ENCODE assay signal across 8 cellular contexts in genomic region chr3:112333002-112333385, GRCh38. TPM values are rescaled to one million over a fixed set of nuclear protein-coding genes. Genes with fewer than 3 reads are reported as not detected.
DNase-seq lines count a peak whose midpoint lies in the region; ATAC-seq, FAIRE-seq and TF ChIP-seq lines count a peak whose summit lies in the region.

Gene CD200, plus strand, starts transcription at chr3:112333156. Its CDS starts 57 bp downstream, at chr3:112333213.

- H3K27ac ChIP-seq in endothelial cell of umbilical vein (ENCODE audit: insufficient read depth, low read depth, low read length): no peak within 1 kb of the TSS
- H3K27ac ChIP-seq in RWPE1: no peak within 1 kb of the TSS

- H3K27me3 ChIP-seq in endothelial cell of umbilical vein (ENCODE audit: control insufficient read depth in 2 of 2, insufficient read depth in 2 of 2, low read length in 2 of 2) (peaks cover 0 to 6% of the 10 kb centered on the region in 2 experiments), mucosa of stomach (ENCODE audit: control insufficient read depth, insufficient read depth, low read length) (peaks cover 15% of the 10 kb centered on the region)

- TF ChIP-seq CTCF in endothelial cell of umbilical vein (IDR thresholded peaks at IDR 0.05; ENCODE audit: extremely low read depth in 1 of 2, insufficient read depth in 1 of 2, low read depth in 1 of 2, low read length in 2 of 2) (no peak), RWPE1 (conservative IDR thresholded peaks at IDR 0.05; ENCODE audit: low read depth) (no peak)

- H3K9me3 ChIP-seq in endothelial cell of umbilical vein (replicated peaks; ENCODE audit: control insufficient read depth, insufficient read depth, low read length) (no peaks in the 10 kb centered on the region), mucosa of stomach (ENCODE audit: control insufficient read depth, low read length) (no peaks in the 10 kb centered on the region)

- DNase-seq in COLO668 (lab: John Stamatoyannopoulos, UW; ENCODE audit: unreplicated experiment) (peak; percentile 56), NCI-H2107 treated with DMSO at 0.1 percent for 48 hours (lab: John Stamatoyannopoulos, UW; ENCODE audit: unreplicated experiment) (peak; percentile 81), endothelial cell of umbilical vein (ENCODE audit: low read depth, low spot score) (peak; percentile 62), RWPE1 (ENCODE audit: low spot score) (no peak)
- peak; percentile 81 for DNase-seq in activated CD8-positive, alpha-beta memory T cell treated with anti-CD3 and anti-CD28 coated beads, Interleukin-2, amount 50 U/mL, for 48 hours
- DNase-seq in stimulated activated CD8-positive, alpha-beta memory T cell treated with anti-CD3 and anti-CD28 coated beads, Interleukin-7, amount 100 ng/mL, for 4 hours (ENCODE audit: low read depth in 2 of 2): peak; percentile 24 to 26

- peaks cover 8% of the 10 kb centered on the region for H3K4me1 ChIP-seq in endothelial cell of umbilical vein (ENCODE audit: control insufficient read depth, extremely low read depth, insufficient read depth, low read length)
- H3K4me1 ChIP-seq in mucosa of stomach (ENCODE audit: control insufficient read depth, insufficient read depth, low read length): no peaks in the 10 kb centered on the region

- FAIRE-seq in endothelial cell of umbilical vein (lab: Jason Lieb, UNC): peak; percentile 72

- H3K9me1 ChIP-seq in endothelial cell of umbilical vein (replicated peaks; ENCODE audit: control insufficient read depth, extremely low read depth, insufficient read depth, low read length): no peaks in the 10 kb centered on the region

- no peaks in the 10 kb centered on the region for H3K36me3 ChIP-seq in endothelial cell of umbilical vein (ENCODE audit: control insufficient read depth in 2 of 2, extremely low read depth in 1 of 2, insufficient read depth in 2 of 2, low read length in 2 of 2)
- no peaks in the 10 kb centered on the region for H3K36me3 ChIP-seq in mucosa of stomach (ENCODE audit: control insufficient read depth, insufficient read depth, low read length)

- peak within 1 kb of the TSS; percentile 28 to 59 (median 56) for H3K4me3 ChIP-seq in endothelial cell of umbilical vein (replicated peaks in 1 of 3; ENCODE audit: insufficient read depth in 1 of 3, low read depth in 1 of 3, low read length in 3 of 3)
- peak within 1 kb of the TSS; percentile 25 for H3K4me3 ChIP-seq in mucosa of stomach (ENCODE audit: low read length)

- H3K9ac ChIP-seq in endothelial cell of umbilical vein (replicated peaks; ENCODE audit: extremely low read depth, insufficient read depth, low read length) (peak within 1 kb of the TSS; percentile 58), mucosa of stomach (ENCODE audit: low read length) (peak within 1 kb of the TSS; percentile 70)

- no TSS peak for BruUV-seq in endothelial cell of umbilical vein (replicated peaks; lab: Mats Ljungman, UMichigan)

- ATAC-seq in GM21786 (IDR thresholded peaks at IDR 0.05; ENCODE audit: unreplicated experiment): peak; percentile 64

- intact Hi-C loops in endothelial cell of umbilical vein (cut with micrococcal nuclease): loop anchor here (1.0 to 2.0 kb wide), 2 partner anchors 22 to 58 kb away; no protein-coding TSS in a partner anchor

- CTCF ChIA-PET in endothelial cell of umbilical vein (lab: Charles Lee) (interaction anchor here (0.8 to 3.4 kb wide), 20 partner anchors 12 to 221 kb away, joined by 3 to 40 read pairs (median 6); partner anchors contain the start of gene SLC9C1), RWPE1 (lab: Yijun Ruan, JAX) (interaction anchor here (0.6 to 1.0 kb wide), 4 partner anchors 28 to 221 kb away, joined by 3 to 4 read pairs (median 3); partner anchors contain the start of gene SLC9C1)

- TF ChIP-seq POLR2A in endothelial cell of umbilical vein (IDR thresholded peaks at IDR 0.05; ENCODE audit: low read depth, low read length): no peak

- H4K20me1 ChIP-seq in endothelial cell of umbilical vein (replicated peaks; ENCODE audit: control insufficient read depth, extremely low read depth, insufficient read depth, low read length): no peaks in the 10 kb centered on the region

- no peaks in the 10 kb centered on the region for H3K79me2 ChIP-seq in endothelial cell of umbilical vein (ENCODE audit: control insufficient read depth, insufficient read depth, low read length)

- POLR2A ChIA-PET in endothelial cell of umbilical vein (lab: Charles Lee): interaction anchor here (0.7 to 1.8 kb wide), 5 partner anchors 17 to 62 kb away, joined by 3 to 8 read pairs (median 5); no protein-coding TSS in a partner anchor
- POLR2A ChIA-PET in RWPE1 (lab: Yijun Ruan, JAX; ENCODE audit: low non-redundant PET): no interaction called here

- peak within 1 kb of the TSS; percentile 75 for H3K4me2 ChIP-seq in endothelial cell of umbilical vein (ENCODE audit: insufficient read depth, low read length)

- H2AFZ ChIP-seq in endothelial cell of umbilical vein (ENCODE audit: low read depth, low read length): peak within 1 kb of the TSS; percentile 68

- dilution Hi-C loops in endothelial cell of umbilical vein (cut with MboI; ENCODE audit: extremely low pct_ligation_motif_present, low sequenced_read_pairs): no loop called here

TF ChIP-seq in endothelial cell of umbilical vein, 7 proteins besides CTCF, POLR2A, EP300 and RAD21:
- TF ChIP-seq GATA2 (IDR thresholded peaks at IDR 0.05; ENCODE audit: insufficient read depth, insufficient read length, low read depth, low read length) (no peak), POLR2AphosphoS5 (IDR thresholded peaks at IDR 0.05; ENCODE audit: insufficient read depth, low read depth, low read length) (no peak), MYC (IDR thresholded peaks at IDR 0.05; ENCODE audit: low read depth, low read length) (no peak), MAX (IDR thresholded peaks at IDR 0.05; ENCODE audit: insufficient read depth, insufficient read length) (no peak)

RNA-seq across cellular contexts. Expression of gene CD200, which starts in this region (rescaled TPM):
- 7.2 and 8.2 TPM in 2 replicates for total RNA-seq in endothelial cell of umbilical vein
- 6.9 and 8.1 TPM in 2 replicates for polyA plus RNA-seq in endothelial cell of umbilical vein
- 6.7 and 7.6 TPM in 2 replicates for polyA plus RNA-seq in endothelial cell of umbilical vein (2011; cell fraction: cytosol; rRNA removed)
- 9.5 and 9.8 TPM in 2 replicates for polyA plus RNA-seq in endothelial cell of umbilical vein (2011; cell fraction: nucleus; rRNA removed)
- 4.0 and 6.1 TPM in 2 replicates for polyA plus RNA-seq in endothelial cell of umbilical vein (2012)
- 8.7 and 10.5 TPM in 2 replicates for polyA minus RNA-seq in endothelial cell of umbilical vein
- not detected for polyA minus RNA-seq in endothelial cell of umbilical vein (2011; cell fraction: cytosol; rRNA and poly(A)+ RNA removed)
- 6.1 and 7.2 TPM in 2 replicates for polyA minus RNA-seq in endothelial cell of umbilical vein (2011; cell fraction: nucleus; rRNA and poly(A)+ RNA removed)
